Comparison of ENCODE assay signal across 21 cellular contexts in the genomic region with DNA sequence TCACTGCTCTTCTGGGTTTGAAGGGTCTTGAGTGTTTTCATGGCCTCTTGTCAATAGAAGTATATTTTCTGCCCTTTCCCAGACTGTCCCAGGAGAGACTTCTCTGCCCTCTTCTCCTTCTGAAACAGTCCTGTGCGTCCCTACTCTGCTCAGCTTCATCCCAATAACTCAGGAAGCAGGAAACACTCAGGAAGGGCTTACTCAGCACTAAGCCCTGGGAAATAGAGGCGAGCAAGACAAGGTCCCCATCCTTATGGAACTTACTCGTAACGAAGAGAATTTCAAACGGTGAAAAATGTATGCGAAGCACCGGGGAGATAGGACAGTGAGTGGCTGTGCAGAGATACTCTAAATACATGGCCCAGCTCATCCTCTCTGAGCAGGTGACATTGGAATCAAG. TPM values are rescaled to one million over a fixed set of nuclear protein-coding genes. Genes with fewer than 3 reads are reported as not detected.
DNase-seq lines count a peak whose midpoint lies in the region; ATAC-seq and TF ChIP-seq lines count a peak whose summit lies in the region.
"Had no signal": no experiment of that assay in that cellular context is flagged by ENCODE, and none has a peak within 500 bp of the region (broad histone marks: within the 10 kb centered on the region; RNA-seq: fewer than 3 reads in every experiment).

No MANE protein-coding gene starts in this region.

- H3K36me3 ChIP-seq in H7 (replicated peaks; ENCODE audit: control insufficient read depth, insufficient read depth, low read length) = no peaks in the 10 kb centered on the region
- H3K36me3 ChIP-seq: BLaER1 had no signal

- no peak for ATAC-seq in activated T-helper 17 cell treated with anti-CD3 and anti-CD28 coated beads, Interleukin-2, amount 50 U/mL, for 72 hours (replicated peaks)
- ATAC-seq in stimulated activated naive B cell treated with anti-CD40 and anti-IgM and Interleukin-4, amounts not matched to agents 10 μg/mL and 1 μg/mL and 100 μg/mL, for 72 hours (replicated peaks) = no peak
- ATAC-seq in activated CD8-positive, alpha-beta memory T cell treated with anti-CD3 and anti-CD28 coated beads, Interleukin-2, amount 10 ng/mL, durations not matched to agents 7 days and 5 days = no peak
- ATAC-seq: PC-3 had no signal

- DNase-seq in H7 (peak; percentile 23), mesothelial cell of epicardium (ENCODE audit: low spot score in 2 of 2, unreplicated experiment in 2 of 2) (no peak), NCI-H226 (no peak)
- no peak for DNase-seq in stimulated activated naive B cell treated with anti-CD40 and anti-IgM and Interleukin-4, amounts not matched to agents 10 μg/mL and 1 μg/mL and 100 μg/mL, for 72 hours
- no peak for DNase-seq in activated CD8-positive, alpha-beta memory T cell treated with anti-CD3 and anti-CD28 coated beads, Interleukin-2, amount 10 ng/mL, durations not matched to agents 7 days and 5 days
- no peak for DNase-seq in effector CD8-positive, alpha-beta T cell (lab: John Stamatoyannopoulos, UW)
- DNase-seq: CD4-positive, CD25-positive, alpha-beta regulatory T cell; DMS153; DND-41; H9; KG1; MM.1S; NCI-H2029; NCI-H446 treated with DMSO at 0.1 percent for 48 hours; NCI-H526; NCI-H82; NK-92 treated with Interleukin-12 subunit alpha and Interleukin-12 subunit beta, amount 100 ng/mL, for 24 hours; PC-3; SHP77 had no signal

- no peaks in the 10 kb centered on the region for H3K9me3 Mint-ChIP-seq in activated T-helper 17 cell treated with anti-CD3 and anti-CD28 coated beads, Interleukin-2, amount 50 U/mL, for 72 hours
- no peaks in the 10 kb centered on the region for H3K9me3 Mint-ChIP-seq in mesothelial cell of epicardium
- H3K9me3 Mint-ChIP-seq in stimulated activated naive B cell treated with anti-CD40 and anti-IgM and Interleukin-4, amounts not matched to agents 10 μg/mL and 1 μg/mL and 100 μg/mL, for 72 hours = no peaks in the 10 kb centered on the region
- H3K9me3 Mint-ChIP-seq in activated CD8-positive, alpha-beta memory T cell treated with anti-CD3 and anti-CD28 coated beads, Interleukin-2, amount 10 ng/mL, durations not matched to agents 7 days and 5 days (ENCODE audit: low read depth) = no peaks in the 10 kb centered on the region
- H3K9me3 Mint-ChIP-seq: CD4-positive, CD25-positive, alpha-beta regulatory T cell; H9 had no signal

- no peaks in the 10 kb centered on the region for H3K4me1 Mint-ChIP-seq in activated T-helper 17 cell treated with anti-CD3 and anti-CD28 coated beads, Interleukin-2, amount 50 U/mL, for 72 hours
- H3K4me1 Mint-ChIP-seq in mesothelial cell of epicardium = peaks cover 32% of the 10 kb centered on the region
- H3K4me1 Mint-ChIP-seq in stimulated activated naive B cell treated with anti-CD40 and anti-IgM and Interleukin-4, amounts not matched to agents 10 μg/mL and 1 μg/mL and 100 μg/mL, for 72 hours = peaks cover under 1 to 4% of the 10 kb centered on the region in 2 donors
- peaks cover 12% of the 10 kb centered on the region for H3K4me1 Mint-ChIP-seq in activated CD8-positive, alpha-beta memory T cell treated with anti-CD3 and anti-CD28 coated beads, Interleukin-2, amount 10 ng/mL, durations not matched to agents 7 days and 5 days

- H3K4me3 Mint-ChIP-seq in activated T-helper 17 cell treated with anti-CD3 and anti-CD28 coated beads, Interleukin-2, amount 50 U/mL, for 72 hours = no peak overlapping the region
- no peak overlapping the region for H3K4me3 Mint-ChIP-seq in mesothelial cell of epicardium
- H3K4me3 Mint-ChIP-seq in stimulated activated naive B cell treated with anti-CD40 and anti-IgM and Interleukin-4, amounts not matched to agents 10 μg/mL and 1 μg/mL and 100 μg/mL, for 72 hours = no peak overlapping the region
- no peak overlapping the region for H3K4me3 Mint-ChIP-seq in activated CD8-positive, alpha-beta memory T cell treated with anti-CD3 and anti-CD28 coated beads, Interleukin-2, amount 10 ng/mL, durations not matched to agents 7 days and 5 days
- H3K4me3 Mint-ChIP-seq: CD4-positive, CD25-positive, alpha-beta regulatory T cell; H9 had no signal

- CTCF ChIA-PET in activated CD8-positive, alpha-beta memory T cell treated with anti-CD3 and anti-CD28 coated beads, Interleukin-2, amount 10 ng/mL, durations not matched to agents 7 days and 5 days (lab: Charles Lee) = interaction anchor here (1.0 kb wide), 1 partner anchor 23 kb away, joined by 4 read pairs; no protein-coding TSS in a partner anchor

- TF ChIP-seq CTCF in mesothelial cell of epicardium (IDR thresholded peaks at IDR 0.05; ENCODE audit: unreplicated experiment) = no peak

- H3K27ac Mint-ChIP-seq in activated T-helper 17 cell treated with anti-CD3 and anti-CD28 coated beads, Interleukin-2, amount 50 U/mL, for 72 hours = peak overlapping the region; percentile 66
- peak overlapping the region; percentile 49 for H3K27ac Mint-ChIP-seq in mesothelial cell of epicardium
- peak overlapping the region; percentile 59 for H3K27ac Mint-ChIP-seq in stimulated activated naive B cell treated with anti-CD40 and anti-IgM and Interleukin-4, amounts not matched to agents 10 μg/mL and 1 μg/mL and 100 μg/mL, for 72 hours
- no peak overlapping the region for H3K27ac Mint-ChIP-seq in activated CD8-positive, alpha-beta memory T cell treated with anti-CD3 and anti-CD28 coated beads, Interleukin-2, amount 10 ng/mL, durations not matched to agents 7 days and 5 days
- H3K27ac Mint-ChIP-seq: CD4-positive, CD25-positive, alpha-beta regulatory T cell; H9 had no signal

- no peaks in the 10 kb centered on the region for H3K27me3 ChIP-seq in H7 (ENCODE audit: control insufficient read depth, insufficient read depth, low read length)
- H3K27me3 ChIP-seq: BLaER1 had no signal

- no peak overlapping the region for H3K4me3 ChIP-seq in H7 (ENCODE audit: insufficient read depth, low read depth, low read length)
- H3K4me3 ChIP-seq: BLaER1 had no signal

- H3K27me3 Mint-ChIP-seq in activated T-helper 17 cell treated with anti-CD3 and anti-CD28 coated beads, Interleukin-2, amount 50 U/mL, for 72 hours = no peaks in the 10 kb centered on the region
- no peaks in the 10 kb centered on the region for H3K27me3 Mint-ChIP-seq in mesothelial cell of epicardium (ENCODE audit: low read depth)
- H3K27me3 Mint-ChIP-seq in stimulated activated naive B cell treated with anti-CD40 and anti-IgM and Interleukin-4, amounts not matched to agents 10 μg/mL and 1 μg/mL and 100 μg/mL, for 72 hours = no peaks in the 10 kb centered on the region
- H3K27me3 Mint-ChIP-seq in activated CD8-positive, alpha-beta memory T cell treated with anti-CD3 and anti-CD28 coated beads, Interleukin-2, amount 10 ng/mL, durations not matched to agents 7 days and 5 days = no peaks in the 10 kb centered on the region
- H3K27me3 Mint-ChIP-seq: CD4-positive, CD25-positive, alpha-beta regulatory T cell had no signal

- no peaks in the 10 kb centered on the region for H3K36me3 Mint-ChIP-seq in activated T-helper 17 cell treated with anti-CD3 and anti-CD28 coated beads, Interleukin-2, amount 50 U/mL, for 72 hours (ENCODE audit: low read depth)
- H3K36me3 Mint-ChIP-seq in mesothelial cell of epicardium = no peaks in the 10 kb centered on the region
- no peaks in the 10 kb centered on the region for H3K36me3 Mint-ChIP-seq in stimulated activated naive B cell treated with anti-CD40 and anti-IgM and Interleukin-4, amounts not matched to agents 10 μg/mL and 1 μg/mL and 100 μg/mL, for 72 hours
- no peaks in the 10 kb centered on the region for H3K36me3 Mint-ChIP-seq in activated CD8-positive, alpha-beta memory T cell treated with anti-CD3 and anti-CD28 coated beads, Interleukin-2, amount 10 ng/mL, durations not matched to agents 7 days and 5 days
- H3K36me3 Mint-ChIP-seq: CD4-positive, CD25-positive, alpha-beta regulatory T cell had no signal

RNA-seq across cellular contexts. Expression of a gene that starts 52.8 kb away (rescaled TPM):
- total RNA-seq in H7 (2014; rRNA removed; shearing (Covaris generic)) = 70.5 and 80.6 TPM in 2 replicates
- total RNA-seq in activated T-helper 17 cell treated with anti-CD3 and anti-CD28 coated beads, Interleukin-2, amount 50 U/mL, for 72 hours = 100 to 1,000 TPM; 376 to 800 TPM
- 119 to 123 TPM (median 123 TPM) in 3 replicates for total RNA-seq in mesothelial cell of epicardium
- total RNA-seq in activated CD8-positive, alpha-beta memory T cell treated with anti-CD3 and anti-CD28 coated beads, Interleukin-2, amount 10 ng/mL, durations not matched to agents 7 days and 5 days = 100 to 1,000 TPM; 409 to 782 TPM
